Comparison of ENCODE assay signal across 10 cellular contexts in the genomic region with DNA sequence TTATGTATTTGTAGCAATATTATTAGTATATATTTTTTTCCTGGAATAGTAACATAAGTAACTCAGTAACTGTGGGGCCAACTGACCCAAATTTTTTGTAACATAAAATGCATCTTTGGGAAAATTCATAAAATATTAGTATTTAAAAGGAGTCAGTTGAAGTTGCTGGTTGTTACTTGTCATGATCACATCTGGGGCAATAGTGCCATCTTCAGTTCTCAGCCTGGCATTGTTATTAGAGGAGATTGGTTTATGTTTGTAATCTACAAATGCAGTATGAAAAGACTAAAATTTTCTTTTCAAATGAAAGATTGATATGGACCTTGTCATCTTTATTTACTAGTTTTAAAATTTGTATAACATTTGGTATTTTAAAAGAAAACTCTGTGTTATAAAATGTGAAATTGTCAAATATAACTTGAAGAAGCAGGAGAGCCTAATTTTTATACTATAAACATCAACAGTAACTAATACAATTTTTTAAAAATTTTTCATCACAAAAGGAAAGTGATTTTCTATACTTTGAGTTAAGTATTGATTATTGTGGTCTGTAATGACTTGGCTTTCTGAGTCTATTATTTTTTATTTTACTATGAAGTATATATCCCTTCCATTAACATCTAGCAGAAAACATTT. TPM values are rescaled to one million over a fixed set of nuclear protein-coding genes. Genes with fewer than 3 reads are reported as not detected.
DNase-seq lines count a peak whose midpoint lies in the region; ATAC-seq, FAIRE-seq and TF ChIP-seq lines count a peak whose summit lies in the region.
"Had no signal": no experiment of that assay in that cellular context is flagged by ENCODE, and none has a peak within 500 bp of the region (broad histone marks: within the 10 kb centered on the region; RNA-seq: fewer than 3 reads in every experiment).

No MANE protein-coding gene starts in this region.

- DNase-seq in NCI-H1436 (lab: John Stamatoyannopoulos, UW) (peak; percentile 20), NCI-H1436 treated with DMSO at 0.1 percent for 48 hours (lab: John Stamatoyannopoulos, UW) (no peak), NCI-H2227 (lab: John Stamatoyannopoulos, UW; ENCODE audit: unreplicated experiment) (peak; percentile 20), bronchial epithelial cell (ENCODE audit: low read depth) (peak; percentile 58), midbrain (lab: John Stamatoyannopoulos, UW) (peak; percentile 18)
- DNase-seq in CD8-positive, alpha-beta memory T cell = no peak

- H3K27me3 ChIP-seq in bronchial epithelial cell (ENCODE audit: control insufficient read depth, insufficient read depth, low read length) = no peaks in the 10 kb centered on the region
- H3K27me3 ChIP-seq in CD8-positive, alpha-beta memory T cell (ENCODE audit: insufficient read depth, low read length, poor library complexity, severe bottlenecking) = no peaks in the 10 kb centered on the region

- CTCF ChIA-PET in CD8-positive, alpha-beta memory T cell (lab: Charles Lee) = no interaction called here

- no peaks in the 10 kb centered on the region for H3K36me3 ChIP-seq in bronchial epithelial cell (ENCODE audit: control insufficient read depth, insufficient read depth, low read length)
- no peaks in the 10 kb centered on the region for H3K36me3 ChIP-seq in CD8-positive, alpha-beta memory T cell (ENCODE audit: insufficient read depth, low read length)

- no peak overlapping the region for H3K4me3 ChIP-seq in bronchial epithelial cell (ENCODE audit: low read depth, low read length)
- H3K4me3 ChIP-seq in CD8-positive, alpha-beta memory T cell (ENCODE audit: low read length) = no peak overlapping the region

- no peak overlapping the region for H3K27ac Mint-ChIP-seq in CD8-positive, alpha-beta memory T cell
- H3K27ac Mint-ChIP-seq: activated naive CD4-positive, alpha-beta T cell treated with anti-CD3 and anti-CD28 coated beads, Interleukin-2, amount 50 U/mL, for 24 hours had no signal

- H3K9me3 ChIP-seq in CD8-positive, alpha-beta memory T cell (ENCODE audit: low read length) = no peaks in the 10 kb centered on the region
- H3K9me3 ChIP-seq: Caco-2 had no signal

- H3K36me3 Mint-ChIP-seq in CD8-positive, alpha-beta memory T cell = peaks cover 0 to 2% (median 0%) of the 10 kb centered on the region in 3 donors

- no peaks in the 10 kb centered on the region for H3K27me3 Mint-ChIP-seq in CD8-positive, alpha-beta memory T cell
- H3K27me3 Mint-ChIP-seq: activated naive CD4-positive, alpha-beta T cell treated with anti-CD3 and anti-CD28 coated beads, Interleukin-2, amount 50 U/mL, for 24 hours had no signal

- ATAC-seq in HG02870 (IDR thresholded peaks at IDR 0.05; ENCODE audit: unreplicated experiment) = peak; percentile 47
- ATAC-seq in GM21447 (IDR thresholded peaks at IDR 0.05; ENCODE audit: unreplicated experiment) = no peak

- no peak for FAIRE-seq in bronchial epithelial cell (lab: Jason Lieb, UNC)

- H3K4me1 Mint-ChIP-seq in CD8-positive, alpha-beta memory T cell = no peaks in the 10 kb centered on the region
- H3K4me1 Mint-ChIP-seq: activated naive CD4-positive, alpha-beta T cell treated with anti-CD3 and anti-CD28 coated beads, Interleukin-2, amount 50 U/mL, for 24 hours had no signal

- POLR2A ChIA-PET in CD8-positive, alpha-beta memory T cell (lab: Charles Lee) = no interaction called here

- H3K27ac ChIP-seq in CD8-positive, alpha-beta memory T cell (ENCODE audit: low read depth, low read length) = no peak overlapping the region

- no peak overlapping the region for H3K4me3 Mint-ChIP-seq in CD8-positive, alpha-beta memory T cell
- H3K4me3 Mint-ChIP-seq: activated naive CD4-positive, alpha-beta T cell treated with anti-CD3 and anti-CD28 coated beads, Interleukin-2, amount 50 U/mL, for 24 hours had no signal

- H3K4me1 ChIP-seq in CD8-positive, alpha-beta memory T cell (ENCODE audit: insufficient read depth, low read length) = no peaks in the 10 kb centered on the region
- H3K4me1 ChIP-seq: Caco-2 had no signal

- no peaks in the 10 kb centered on the region for H3K9me3 Mint-ChIP-seq in CD8-positive, alpha-beta memory T cell
- H3K9me3 Mint-ChIP-seq: activated naive CD4-positive, alpha-beta T cell treated with anti-CD3 and anti-CD28 coated beads, Interleukin-2, amount 50 U/mL, for 24 hours had no signal

- peak; percentile 49 for TF ChIP-seq CTCF in bronchial epithelial cell (IDR thresholded peaks at IDR 0.05; ENCODE audit: insufficient read depth, low read length, severe bottlenecking)

RNA-seq across cellular contexts. Expression of a gene that starts 38.8 kb away (rescaled TPM):
- 5.5 and 12.2 TPM in 2 replicates for total RNA-seq in bronchial epithelial cell
- total RNA-seq in CD8-positive, alpha-beta memory T cell = 1 to 10 TPM; 3.8 to 4.0 TPM
- 6.0 TPM for polyA plus RNA-seq in CD8-positive, alpha-beta memory T cell
- total RNA-seq: Caco-2 had no signal

Comparison
In these comparisons a context has a peak if more than half of its experiments do, and no peak if none do; other contexts are left out.
1. DNase-seq: peak in NCI-H1436 (single experiment), NCI-H2227 (single experiment), bronchial epithelial cell (single experiment) and midbrain (single experiment); none in NCI-H1436 treated with DMSO at 0.1 percent for 48 hours (single experiment) and CD8-positive, alpha-beta memory T cell (0 of 5).